In the genomic region with DNA sequence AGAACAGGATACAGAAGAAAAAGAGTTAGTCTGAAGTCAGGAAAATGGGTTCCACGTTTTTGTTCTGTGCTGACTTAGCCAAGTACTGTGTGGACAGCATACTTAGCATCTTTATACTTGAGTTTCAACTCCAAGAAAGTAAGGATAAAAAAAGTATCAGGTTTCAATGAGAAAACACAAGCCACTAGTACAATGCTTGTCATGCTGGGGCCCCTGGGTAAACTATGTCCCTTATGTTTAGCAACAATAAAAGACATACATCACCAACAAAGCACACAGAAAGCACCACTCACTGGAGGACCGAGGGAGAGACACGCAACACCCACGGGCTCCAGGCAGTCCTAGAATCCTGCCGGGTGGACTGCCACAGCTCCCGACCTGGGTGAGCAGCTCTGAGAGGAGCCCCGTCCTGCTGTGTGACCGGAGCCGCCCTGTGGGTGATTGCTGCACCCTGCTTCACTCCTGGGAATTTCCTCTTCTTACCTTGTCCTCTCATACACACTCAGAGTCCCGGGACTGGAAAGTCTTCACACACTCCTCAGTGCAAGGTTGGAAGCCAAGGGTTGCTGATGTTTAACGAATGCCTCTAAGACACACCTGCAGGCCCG, we compare ENCODE assay signal across 17 cellular contexts.
A peak's percentile ranks its signal among the peaks of the same experiment; 100 is the strongest.
DNase-seq lines count a peak whose midpoint lies in the region; ATAC-seq, FAIRE-seq and TF ChIP-seq lines count a peak whose summit lies in the region.
"Had no signal": no experiment of that assay in that cellular context is flagged by ENCODE, and none has a peak within 500 bp of the region (broad histone marks: within the 10 kb centered on the region; RNA-seq: fewer than 3 reads in every experiment).

No MANE protein-coding gene starts in this region.

- H3K4me1 ChIP-seq in HepG2 (ENCODE audit: insufficient read depth, low read length) (peaks cover 37% of the 10 kb centered on the region), testis (no peaks in the 10 kb centered on the region)
- H3K4me1 ChIP-seq: Peyer's patch had no signal

- TF ChIP-seq POLR2A in HepG2 (IDR thresholded peaks at IDR 0.05; ENCODE audit: insufficient read depth in 1 of 2, low read depth in 2 of 2, low read length in 2 of 2) (no peak), testis (IDR thresholded peaks at IDR 0.05) (no peak)

- in situ Hi-C loops in HepG2 (cut with HindIII; ENCODE audit: extremely low pct_ligation_motif_present, low pct_unique_long_range_greater_than_20kb), result no loop called here

- H3K4me2 ChIP-seq in HepG2 (ENCODE audit: low read depth, low read length), result no peak overlapping the region
- H3K4me2 ChIP-seq: KMS-11 had no signal

- TF ChIP-seq EP300 in HepG2 (IDR thresholded peaks at IDR 0.05; ENCODE audit: low read depth in 2 of 2, low read length in 2 of 2) (no peak), HepG2 (CRISPR knock-in tag; IDR thresholded peaks at IDR 0.05; ENCODE audit: borderline replicate concordance) (no peak)

- H3K9me3 ChIP-seq in HepG2 (ENCODE audit: low read length) (peaks cover 8% of the 10 kb centered on the region), testis (no peaks in the 10 kb centered on the region)
- H3K9me3 ChIP-seq: Peyer's patch had no signal

- H4K20me1 ChIP-seq in HepG2 (ENCODE audit: insufficient read depth, low read length), result no peaks in the 10 kb centered on the region

- H3K27me3 ChIP-seq in H7 (ENCODE audit: control insufficient read depth, insufficient read depth, low read length), result no peaks in the 10 kb centered on the region
- 0 out of 5 replicates have a peak, but pooled peaks cover 0 to 2% of the 10 kb centered on the region in 2 experiments for H3K27me3 ChIP-seq in HepG2 (ENCODE audit: control insufficient read depth in 1 of 2, insufficient read depth in 2 of 2, low read length in 2 of 2)
- H3K27me3 ChIP-seq in testis, result no peaks in the 10 kb centered on the region
- H3K27me3 ChIP-seq: Peyer's patch had no signal

- intact Hi-C loops in HepG2 (cut with micrococcal nuclease; ENCODE audit: unreplicated experiment), result no loop called here
- intact Hi-C loops in testis (cut with DNase I; ENCODE audit: low total_unique reads), result no loop called here

- no peaks in the 10 kb centered on the region for H3K79me2 ChIP-seq in HepG2 (ENCODE audit: insufficient read depth, low read length)

- TF ChIP-seq CTCF in HepG2 (CRISPR knock-in tag; IDR thresholded peaks at IDR 0.05), result no peak
- TF ChIP-seq CTCF in testis (IDR thresholded peaks at IDR 0.05), result no peak

- H3K36me3 ChIP-seq in H7 (replicated peaks; ENCODE audit: control insufficient read depth, insufficient read depth, low read length), result no peaks in the 10 kb centered on the region
- no peaks in the 10 kb centered on the region; a peak in 1 of 5 replicates for H3K36me3 ChIP-seq in HepG2 (replicated peaks in 1 of 2; ENCODE audit: control insufficient read depth in 1 of 2, insufficient read depth in 2 of 2, low read length in 2 of 2)
- H3K36me3 ChIP-seq in testis (ENCODE audit: low read depth, missing control alignments), result no peaks in the 10 kb centered on the region
- H3K36me3 ChIP-seq: Peyer's patch had no signal

- H3K9ac ChIP-seq in HepG2 (ENCODE audit: insufficient read depth, low read depth, low read length), result no peak overlapping the region
- H3K9ac ChIP-seq: KMS-11 had no signal

- no TSS peak for BruUV-seq in HepG2 (replicated peaks; lab: Mats Ljungman, UMichigan)

- FAIRE-seq in HepG2 (lab: Jason Lieb, UNC), result no peak

- CTCF ChIA-PET in HepG2 (lab: Yijun Ruan, JAX; ENCODE audit: low intra/inter-chr PET ratio, low total read pairs), result no interaction called here

- no peak overlapping the region for H2AFZ ChIP-seq in HepG2 (ENCODE audit: low read length)

- H3K4me3 ChIP-seq in H7 (ENCODE audit: insufficient read depth, low read depth, low read length), result no peak overlapping the region
- H3K4me3 ChIP-seq in HepG2 (replicated peaks in 1 of 3; ENCODE audit: insufficient read depth in 1 of 3, low read depth in 2 of 3, low read length in 3 of 3), result no peak overlapping the region
- H3K4me3 ChIP-seq in testis, result no peak overlapping the region
- H3K4me3 ChIP-seq: Peyer's patch had no signal

- no peak for TF ChIP-seq RAD21 in HepG2 (CRISPR knock-in tag; IDR thresholded peaks at IDR 0.05)

- no peak for ATAC-seq in HepG2
- ATAC-seq in HG03571 (IDR thresholded peaks at IDR 0.05; ENCODE audit: unreplicated experiment), result no peak

- H3K27ac ChIP-seq in HepG2 (ENCODE audit: extremely low read length, insufficient read depth, low read length) (no peak overlapping the region), testis (no peak overlapping the region)
- H3K27ac ChIP-seq: KMS-11, Peyer's patch had no signal

- DNase-seq in COLO668 (lab: John Stamatoyannopoulos, UW; ENCODE audit: unreplicated experiment) (peak; percentile 23), H7 (peak; percentile 20), HepG2 (ENCODE audit: low spot score) (no peak), testis (peak; percentile 4)
- DNase-seq in activated CD4-positive, alpha-beta T cell treated with anti-CD3 and anti-CD28 coated beads, Interleukin-2, amount 50 U/mL, for 1 hour, result no peak
- no peak for DNase-seq in stimulated activated CD4-positive, alpha-beta T cell treated with anti-CD3 and anti-CD28 coated beads, Interleukin-2, amount 100 ng/mL, for 24 hours
- DNase-seq: CD8-positive, alpha-beta memory T cell; DMS 273 treated with DMSO at 0.1 percent for 48 hours; EL; NCI-H1092; NCI-H1694; NCI-H2171; NCI-H524; Peyer's patch; SHP77 had no signal

- WGBS in HepG2 (ENCODE audit: low lambda C conversion rate), result 36% methylated on average over 5 of the region's 12 CpGs
- 79 to 83% methylated on average over 12 of the region's 12 CpGs for WGBS in testis, 2 donors

- POLR2A ChIA-PET in HepG2 (lab: Yijun Ruan, JAX), result no interaction called here

TF ChIP-seq in HepG2, 621 proteins besides CTCF, POLR2A, EP300 and RAD21 (continues in another document):
- TF ChIP-seq, protein P1, sequence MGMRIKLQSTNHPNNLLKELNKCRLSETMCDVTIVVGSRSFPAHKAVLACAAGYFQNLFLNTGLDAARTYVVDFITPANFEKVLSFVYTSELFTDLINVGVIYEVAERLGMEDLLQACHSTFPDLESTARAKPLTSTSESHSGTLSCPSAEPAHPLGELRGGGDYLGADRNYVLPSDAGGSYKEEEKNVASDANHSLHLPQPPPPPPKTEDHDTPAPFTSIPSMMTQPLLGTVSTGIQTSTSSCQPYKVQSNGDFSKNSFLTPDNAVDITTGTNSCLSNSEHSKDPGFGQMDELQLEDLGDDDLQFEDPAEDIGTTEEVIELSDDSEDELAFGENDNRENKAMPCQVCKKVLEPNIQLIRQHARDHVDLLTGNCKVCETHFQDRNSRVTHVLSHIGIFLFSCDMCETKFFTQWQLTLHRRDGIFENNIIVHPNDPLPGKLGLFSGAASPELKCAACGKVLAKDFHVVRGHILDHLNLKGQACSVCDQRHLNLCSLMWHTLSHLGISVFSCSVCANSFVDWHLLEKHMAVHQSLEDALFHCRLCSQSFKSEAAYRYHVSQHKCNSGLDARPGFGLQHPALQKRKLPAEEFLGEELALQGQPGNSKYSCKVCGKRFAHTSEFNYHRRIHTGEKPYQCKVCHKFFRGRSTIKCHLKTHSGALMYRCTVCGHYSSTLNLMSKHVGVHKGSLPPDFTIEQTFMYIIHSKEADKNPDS (CRISPR knock-in tag; IDR thresholded peaks at IDR 0.05), result no peak
- TF ChIP-seq, protein P2, sequence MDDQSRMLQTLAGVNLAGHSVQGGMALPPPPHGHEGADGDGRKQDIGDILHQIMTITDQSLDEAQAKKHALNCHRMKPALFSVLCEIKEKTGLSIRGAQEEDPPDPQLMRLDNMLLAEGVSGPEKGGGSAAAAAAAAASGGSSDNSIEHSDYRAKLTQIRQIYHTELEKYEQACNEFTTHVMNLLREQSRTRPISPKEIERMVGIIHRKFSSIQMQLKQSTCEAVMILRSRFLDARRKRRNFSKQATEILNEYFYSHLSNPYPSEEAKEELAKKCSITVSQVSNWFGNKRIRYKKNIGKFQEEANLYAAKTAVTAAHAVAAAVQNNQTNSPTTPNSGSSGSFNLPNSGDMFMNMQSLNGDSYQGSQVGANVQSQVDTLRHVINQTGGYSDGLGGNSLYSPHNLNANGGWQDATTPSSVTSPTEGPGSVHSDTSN (CRISPR knock-in tag; IDR thresholded peaks at IDR 0.05; ENCODE audit: borderline replicate concordance), result no peak
- TF ChIP-seq MTF1 (CRISPR knock-in tag; IDR thresholded peaks at IDR 0.05), result no peak
- TF ChIP-seq, protein P3, sequence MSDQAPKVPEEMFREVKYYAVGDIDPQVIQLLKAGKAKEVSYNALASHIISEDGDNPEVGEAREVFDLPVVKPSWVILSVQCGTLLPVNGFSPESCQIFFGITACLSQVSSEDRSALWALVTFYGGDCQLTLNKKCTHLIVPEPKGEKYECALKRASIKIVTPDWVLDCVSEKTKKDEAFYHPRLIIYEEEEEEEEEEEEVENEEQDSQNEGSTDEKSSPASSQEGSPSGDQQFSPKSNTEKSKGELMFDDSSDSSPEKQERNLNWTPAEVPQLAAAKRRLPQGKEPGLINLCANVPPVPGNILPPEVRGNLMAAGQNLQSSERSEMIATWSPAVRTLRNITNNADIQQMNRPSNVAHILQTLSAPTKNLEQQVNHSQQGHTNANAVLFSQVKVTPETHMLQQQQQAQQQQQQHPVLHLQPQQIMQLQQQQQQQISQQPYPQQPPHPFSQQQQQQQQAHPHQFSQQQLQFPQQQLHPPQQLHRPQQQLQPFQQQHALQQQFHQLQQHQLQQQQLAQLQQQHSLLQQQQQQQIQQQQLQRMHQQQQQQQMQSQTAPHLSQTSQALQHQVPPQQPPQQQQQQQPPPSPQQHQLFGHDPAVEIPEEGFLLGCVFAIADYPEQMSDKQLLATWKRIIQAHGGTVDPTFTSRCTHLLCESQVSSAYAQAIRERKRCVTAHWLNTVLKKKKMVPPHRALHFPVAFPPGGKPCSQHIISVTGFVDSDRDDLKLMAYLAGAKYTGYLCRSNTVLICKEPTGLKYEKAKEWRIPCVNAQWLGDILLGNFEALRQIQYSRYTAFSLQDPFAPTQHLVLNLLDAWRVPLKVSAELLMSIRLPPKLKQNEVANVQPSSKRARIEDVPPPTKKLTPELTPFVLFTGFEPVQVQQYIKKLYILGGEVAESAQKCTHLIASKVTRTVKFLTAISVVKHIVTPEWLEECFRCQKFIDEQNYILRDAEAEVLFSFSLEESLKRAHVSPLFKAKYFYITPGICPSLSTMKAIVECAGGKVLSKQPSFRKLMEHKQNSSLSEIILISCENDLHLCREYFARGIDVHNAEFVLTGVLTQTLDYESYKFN (CRISPR knock-in tag; conservative IDR thresholded peaks at IDR 0.05), result no peak
- TF ChIP-seq ZNF263 (CRISPR knock-in tag; IDR thresholded peaks at IDR 0.05), result no peak
- TF ChIP-seq, protein P4, sequence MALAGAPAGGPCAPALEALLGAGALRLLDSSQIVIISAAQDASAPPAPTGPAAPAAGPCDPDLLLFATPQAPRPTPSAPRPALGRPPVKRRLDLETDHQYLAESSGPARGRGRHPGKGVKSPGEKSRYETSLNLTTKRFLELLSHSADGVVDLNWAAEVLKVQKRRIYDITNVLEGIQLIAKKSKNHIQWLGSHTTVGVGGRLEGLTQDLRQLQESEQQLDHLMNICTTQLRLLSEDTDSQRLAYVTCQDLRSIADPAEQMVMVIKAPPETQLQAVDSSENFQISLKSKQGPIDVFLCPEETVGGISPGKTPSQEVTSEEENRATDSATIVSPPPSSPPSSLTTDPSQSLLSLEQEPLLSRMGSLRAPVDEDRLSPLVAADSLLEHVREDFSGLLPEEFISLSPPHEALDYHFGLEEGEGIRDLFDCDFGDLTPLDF (CRISPR knock-in tag; IDR thresholded peaks at IDR 0.05), result no peak

Comparison
In these comparisons a context has a peak if more than half of its experiments do, and no peak if none do; other contexts are left out.
1. DNase-seq: peak in COLO668 (single experiment), H7 (single experiment) and testis (single experiment); none in HepG2 (single experiment), activated CD4-positive, alpha-beta T cell treated with anti-CD3 and anti-CD28 coated beads, Interleukin-2, amount 50 U/mL, for 1 hour (single experiment) and stimulated activated CD4-positive, alpha-beta T cell treated with anti-CD3 and anti-CD28 coated beads, Interleukin-2, amount 100 ng/mL, for 24 hours (0 of 2).